ENCODE assay signal across 10 cellular contexts in genomic region chr9:14349141-14349817, GRCh38. TPM values are rescaled to one million over a fixed set of nuclear protein-coding genes. Genes with fewer than 3 reads are reported as not detected.
DNase-seq lines count a peak whose midpoint lies in the region; ATAC-seq and TF ChIP-seq lines count a peak whose summit lies in the region.
"Had no signal": no experiment of that assay in that cellular context is flagged by ENCODE, and none has a peak within 500 bp of the region (broad histone marks: within the 10 kb centered on the region; RNA-seq: fewer than 3 reads in every experiment).

No MANE protein-coding gene starts in this region.

- DNase-seq in NCI-H446 (lab: John Stamatoyannopoulos, UW) (peak; percentile 99 to 100), NCI-H446 treated with DMSO at 0.1 percent for 48 hours (lab: John Stamatoyannopoulos, UW) (no peak), dorsolateral prefrontal cortex (peak in 1 of 10 donors; percentile 48), mesendoderm (peak; percentile 42), DMS 273 (lab: John Stamatoyannopoulos, UW; ENCODE audit: unreplicated experiment) (no peak), HAP-1 (ENCODE audit: low spot score in 2 of 2) (no peak)
- DNase-seq: activated CD4-positive, alpha-beta memory T cell treated with anti-CD3 and anti-CD28 coated beads, Interleukin-2, amount 10 ng/mL, durations not matched to agents 7 days and 5 days had no signal

- H4K5ac ChIP-seq in mesendoderm (ENCODE audit: low read length): no peak overlapping the region

- no peak for TF ChIP-seq CTCF in dorsolateral prefrontal cortex (IDR thresholded peaks at IDR 0.05 in 54 of 56, conservative IDR thresholded peaks at IDR 0.05 in 2 of 56; ENCODE audit: low read depth in 1 of 56, partially characterized antibody in 56 of 56)

- H3K4me2 ChIP-seq in mesendoderm (ENCODE audit: low read length): peak overlapping the region; percentile 41

- H3K4ac ChIP-seq in mesendoderm (ENCODE audit: low read depth, low read length): no peak overlapping the region

- peak overlapping the region; percentile 93 for H3K56ac ChIP-seq in mesendoderm (ENCODE audit: low read length)

- H3K36me3 ChIP-seq in mesendoderm (ENCODE audit: control insufficient read depth, insufficient read depth, low read length) (no peaks in the 10 kb centered on the region), HAP-1 (replicated peaks) (no peaks in the 10 kb centered on the region)

- no peak for ATAC-seq in HG03457 (IDR thresholded peaks at IDR 0.05; ENCODE audit: unreplicated experiment)

- H3K27ac ChIP-seq in dorsolateral prefrontal cortex (peak overlapping the region in 58 of 59 donors; percentile 41 to 97 (median 88)), mesendoderm (ENCODE audit: low read depth, low read length) (no peak overlapping the region), temporal lobe (ENCODE audit: low read depth, low read length) (peak overlapping the region; percentile 83)
- H3K27ac ChIP-seq: epithelial cell of prostate had no signal

- H2BK120ac ChIP-seq in mesendoderm (ENCODE audit: low read depth, low read length): no peak overlapping the region

- H3K79me2 ChIP-seq in mesendoderm (ENCODE audit: control insufficient read depth, insufficient read depth, low read length): no peaks in the 10 kb centered on the region

- no peaks in the 10 kb centered on the region for H3K79me1 ChIP-seq in mesendoderm (ENCODE audit: low read length)

- in situ Hi-C loops in HAP-1 (cut with MboI; ENCODE audit: low sequenced_read_pairs): no loop called here

- H4K8ac ChIP-seq in mesendoderm (ENCODE audit: low read depth, low read length): no peak overlapping the region

- no peaks in the 10 kb centered on the region for H3K9me3 ChIP-seq in HAP-1

- no peak overlapping the region for H2AK5ac ChIP-seq in mesendoderm (ENCODE audit: low read length)

- H3K23ac ChIP-seq in mesendoderm (ENCODE audit: low read length): peak overlapping the region; percentile 50

- intact Hi-C loops in dorsolateral prefrontal cortex (cut with DNase I): loop anchor here in 1 of 2 donors (5.0 kb wide), 1 partner anchor 907 kb away; no protein-coding TSS in a partner anchor

- peaks cover 5% of the 10 kb centered on the region for H3K4me1 ChIP-seq in mesendoderm (ENCODE audit: control insufficient read depth, low read depth, low read length)
- peaks cover 3% of the 10 kb centered on the region; the same call in 1 of the 2 replicates for H3K4me1 ChIP-seq in HAP-1

- no CpG with 5 or more reads among the region's 30 CpGs for WGBS in mesendoderm (ENCODE audit: extremely low coverage, insufficient coverage, low lambda C conversion rate)

- H3K4me3 ChIP-seq in dorsolateral prefrontal cortex (peak overlapping the region; percentile 37 to 81 (median 61)), mesendoderm (ENCODE audit: low read length) (peak overlapping the region; percentile 30), HAP-1 (no peak overlapping the region)

- no peak overlapping the region for H2BK15ac ChIP-seq in mesendoderm (replicated peaks; ENCODE audit: low read depth)

- no peak overlapping the region for H2BK5ac ChIP-seq in mesendoderm (ENCODE audit: low read length)

- H3K27me3 ChIP-seq in dorsolateral prefrontal cortex: peaks cover 0 to 42% (median 9%) of the 10 kb centered on the region in 45 donors
- peaks cover 31% of the 10 kb centered on the region for H3K27me3 ChIP-seq in mesendoderm (ENCODE audit: insufficient read depth, low read length, poor library complexity)
- no peaks in the 10 kb centered on the region for H3K27me3 ChIP-seq in HAP-1 (ENCODE audit: low read depth)

- no peak overlapping the region for H3K18ac ChIP-seq in mesendoderm (ENCODE audit: low read length)

- H3K9ac ChIP-seq in mesendoderm (ENCODE audit: low read length): peak overlapping the region; percentile 77

RNA-seq across cellular contexts. Expression of gene NFIB, which starts 35.3 kb away (rescaled TPM):
- total RNA-seq in dorsolateral prefrontal cortex: 100 to 1,000 TPM in 28 of 120 experiments, 10 to 100 TPM in 92; 57.4 to 185 (median 86.8) TPM
- polyA plus RNA-seq in mesendoderm (2013, experiment 1 of 2): 1.8 TPM
- 1.5 TPM for polyA plus RNA-seq in mesendoderm (2013, experiment 2 of 2)
- 139 TPM for total RNA-seq in temporal lobe
- total RNA-seq: activated CD4-positive, alpha-beta memory T cell treated with anti-CD3 and anti-CD28 coated beads, Interleukin-2, amount 10 ng/mL, durations not matched to agents 7 days and 5 days had no signal

Comparison
In these comparisons a context has a peak if more than half of its experiments do, and no peak if none do; other contexts are left out.
1. DNase-seq: peak in NCI-H446 (2 of 2) and mesendoderm (single experiment); none in NCI-H446 treated with DMSO at 0.1 percent for 48 hours (single experiment), DMS 273 (single experiment) and HAP-1 (0 of 2).